Comparison of ENCODE assay signal across 1 cellular context in the genomic region with DNA sequence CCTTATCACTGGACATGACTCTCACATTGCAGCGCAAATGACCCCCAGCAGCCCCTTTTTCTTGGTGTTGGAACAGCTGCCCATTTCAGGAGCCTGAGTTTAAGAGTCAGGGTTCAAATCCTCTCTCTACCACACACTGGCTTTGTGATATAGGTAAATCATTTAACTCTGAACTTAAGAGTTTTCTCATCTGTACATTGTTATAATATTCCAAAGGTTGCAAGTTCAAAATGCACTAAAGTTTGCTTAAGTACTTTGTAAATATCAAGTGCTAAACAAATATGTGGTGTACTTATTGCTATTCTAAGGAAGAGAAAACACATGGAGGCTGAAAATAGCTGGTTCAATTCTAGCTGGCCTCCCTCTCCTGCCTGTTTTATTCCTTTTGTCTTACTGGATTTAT.
TF ChIP-seq lines count a peak whose summit lies in the region.

No MANE protein-coding gene starts in this region.

TF ChIP-seq in HepG2, 621 proteins besides CTCF, POLR2A, EP300 and RAD21 (continued from another document and continues in another):
- TF ChIP-seq ZSCAN29 (CRISPR knock-in tag; conservative IDR thresholded peaks at IDR 0.05) (no peak), FOSL2 (CRISPR knock-in tag; IDR thresholded peaks at IDR 0.05) (no peak), ZNF674 (CRISPR knock-in tag; IDR thresholded peaks at IDR 0.05; ENCODE audit: low read depth) (no peak), HNF4A (CRISPR knock-in tag; IDR thresholded peaks at IDR 0.05) (peak; percentile 71), SOX13 (IDR thresholded peaks at IDR 0.05) (no peak), SOX13 (CRISPR knock-in tag; conservative IDR thresholded peaks at IDR 0.05 in 1 of 2, IDR thresholded peaks at IDR 0.05 in 1 of 2) (peak in 1 of 2 experiments; percentile 86; a peak in 2 of 4 replicates), NCOA2 (CRISPR knock-in tag; IDR thresholded peaks at IDR 0.05) (peak; percentile 73), TCF7 (IDR thresholded peaks at IDR 0.05; ENCODE audit: low read depth) (peak; percentile 57; the same call in 1 of the 2 replicates), YEATS2 (CRISPR knock-in tag; IDR thresholded peaks at IDR 0.05; ENCODE audit: borderline replicate concordance) (no peak), BHLHE40 (IDR thresholded peaks at IDR 0.05; ENCODE audit: low read length) (no peak), ARNT2 (CRISPR knock-in tag; IDR thresholded peaks at IDR 0.05; ENCODE audit: low read depth) (no peak), NRL (CRISPR knock-in tag; IDR thresholded peaks at IDR 0.05; ENCODE audit: borderline replicate concordance) (no peak), RBM39 (IDR thresholded peaks at IDR 0.05; ENCODE audit: low read depth, low read length, poor library complexity, severe bottlenecking) (no peak), FOXA1 (IDR thresholded peaks at IDR 0.05) (peak; percentile 90), FOXA1 (CRISPR knock-in tag; IDR thresholded peaks at IDR 0.05) (peak; percentile 80), ZNF337 (CRISPR knock-in tag; IDR thresholded peaks at IDR 0.05; ENCODE audit: borderline replicate concordance, low read depth) (no peak), U2AF1 (optimal IDR thresholded peaks at IDR 0.05; ENCODE audit: low read depth, low read length) (no peak), ZSCAN20 (CRISPR knock-in tag; IDR thresholded peaks at IDR 0.05; ENCODE audit: borderline replicate concordance) (no peak), FOXJ3 (CRISPR knock-in tag; IDR thresholded peaks at IDR 0.05; ENCODE audit: borderline replicate concordance) (peak; percentile 74; the same call in 1 of the 2 replicates), ZNF329 (CRISPR knock-in tag; IDR thresholded peaks at IDR 0.05; ENCODE audit: low read depth) (no peak), ZNF670 (CRISPR knock-in tag; IDR thresholded peaks at IDR 0.05; ENCODE audit: borderline replicate concordance) (no peak), MEF2D (CRISPR knock-in tag; IDR thresholded peaks at IDR 0.05) (peak; percentile 96), NFIC (IDR thresholded peaks at IDR 0.05; ENCODE audit: low read length) (peak; percentile 77; the same call in 1 of the 2 replicates), POLR2AphosphoS2 (IDR thresholded peaks at IDR 0.05; ENCODE audit: low read depth, low read length) (no peak), PHF21A (CRISPR knock-in tag; IDR thresholded peaks at IDR 0.05) (peak; percentile 55), MYC (CRISPR knock-in tag; IDR thresholded peaks at IDR 0.05; ENCODE audit: borderline replicate concordance) (no peak), ZNF761 (CRISPR knock-in tag; conservative IDR thresholded peaks at IDR 0.05) (no peak), ZC3H13 (CRISPR knock-in tag; IDR thresholded peaks at IDR 0.05) (no peak), ZNF619 (CRISPR knock-in tag; IDR thresholded peaks at IDR 0.05) (no peak), ZNF24 (IDR thresholded peaks at IDR 0.05) (no peak), ZNF878 (CRISPR knock-in tag; IDR thresholded peaks at IDR 0.05) (0 out of 2 replicates have a peak, but pooled peaks have one; percentile 41), ZNF850 (CRISPR knock-in tag; conservative IDR thresholded peaks at IDR 0.05) (no peak), MED1 (CRISPR knock-in tag; IDR thresholded peaks at IDR 0.05) (peak; percentile 71)
- TF ChIP-seq, protein P1, sequence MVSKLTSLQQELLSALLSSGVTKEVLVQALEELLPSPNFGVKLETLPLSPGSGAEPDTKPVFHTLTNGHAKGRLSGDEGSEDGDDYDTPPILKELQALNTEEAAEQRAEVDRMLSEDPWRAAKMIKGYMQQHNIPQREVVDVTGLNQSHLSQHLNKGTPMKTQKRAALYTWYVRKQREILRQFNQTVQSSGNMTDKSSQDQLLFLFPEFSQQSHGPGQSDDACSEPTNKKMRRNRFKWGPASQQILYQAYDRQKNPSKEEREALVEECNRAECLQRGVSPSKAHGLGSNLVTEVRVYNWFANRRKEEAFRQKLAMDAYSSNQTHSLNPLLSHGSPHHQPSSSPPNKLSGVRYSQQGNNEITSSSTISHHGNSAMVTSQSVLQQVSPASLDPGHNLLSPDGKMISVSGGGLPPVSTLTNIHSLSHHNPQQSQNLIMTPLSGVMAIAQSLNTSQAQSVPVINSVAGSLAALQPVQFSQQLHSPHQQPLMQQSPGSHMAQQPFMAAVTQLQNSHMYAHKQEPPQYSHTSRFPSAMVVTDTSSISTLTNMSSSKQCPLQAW (CRISPR knock-in tag; IDR thresholded peaks at IDR 0.05) = no peak; the same call in 1 of the 2 replicates
- TF ChIP-seq, protein P2, sequence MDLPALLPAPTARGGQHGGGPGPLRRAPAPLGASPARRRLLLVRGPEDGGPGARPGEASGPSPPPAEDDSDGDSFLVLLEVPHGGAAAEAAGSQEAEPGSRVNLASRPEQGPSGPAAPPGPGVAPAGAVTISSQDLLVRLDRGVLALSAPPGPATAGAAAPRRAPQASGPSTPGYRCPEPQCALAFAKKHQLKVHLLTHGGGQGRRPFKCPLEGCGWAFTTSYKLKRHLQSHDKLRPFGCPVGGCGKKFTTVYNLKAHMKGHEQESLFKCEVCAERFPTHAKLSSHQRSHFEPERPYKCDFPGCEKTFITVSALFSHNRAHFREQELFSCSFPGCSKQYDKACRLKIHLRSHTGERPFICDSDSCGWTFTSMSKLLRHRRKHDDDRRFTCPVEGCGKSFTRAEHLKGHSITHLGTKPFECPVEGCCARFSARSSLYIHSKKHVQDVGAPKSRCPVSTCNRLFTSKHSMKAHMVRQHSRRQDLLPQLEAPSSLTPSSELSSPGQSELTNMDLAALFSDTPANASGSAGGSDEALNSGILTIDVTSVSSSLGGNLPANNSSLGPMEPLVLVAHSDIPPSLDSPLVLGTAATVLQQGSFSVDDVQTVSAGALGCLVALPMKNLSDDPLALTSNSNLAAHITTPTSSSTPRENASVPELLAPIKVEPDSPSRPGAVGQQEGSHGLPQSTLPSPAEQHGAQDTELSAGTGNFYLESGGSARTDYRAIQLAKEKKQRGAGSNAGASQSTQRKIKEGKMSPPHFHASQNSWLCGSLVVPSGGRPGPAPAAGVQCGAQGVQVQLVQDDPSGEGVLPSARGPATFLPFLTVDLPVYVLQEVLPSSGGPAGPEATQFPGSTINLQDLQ (CRISPR knock-in tag; IDR thresholded peaks at IDR 0.05) = no peak
- TF ChIP-seq, protein P3, sequence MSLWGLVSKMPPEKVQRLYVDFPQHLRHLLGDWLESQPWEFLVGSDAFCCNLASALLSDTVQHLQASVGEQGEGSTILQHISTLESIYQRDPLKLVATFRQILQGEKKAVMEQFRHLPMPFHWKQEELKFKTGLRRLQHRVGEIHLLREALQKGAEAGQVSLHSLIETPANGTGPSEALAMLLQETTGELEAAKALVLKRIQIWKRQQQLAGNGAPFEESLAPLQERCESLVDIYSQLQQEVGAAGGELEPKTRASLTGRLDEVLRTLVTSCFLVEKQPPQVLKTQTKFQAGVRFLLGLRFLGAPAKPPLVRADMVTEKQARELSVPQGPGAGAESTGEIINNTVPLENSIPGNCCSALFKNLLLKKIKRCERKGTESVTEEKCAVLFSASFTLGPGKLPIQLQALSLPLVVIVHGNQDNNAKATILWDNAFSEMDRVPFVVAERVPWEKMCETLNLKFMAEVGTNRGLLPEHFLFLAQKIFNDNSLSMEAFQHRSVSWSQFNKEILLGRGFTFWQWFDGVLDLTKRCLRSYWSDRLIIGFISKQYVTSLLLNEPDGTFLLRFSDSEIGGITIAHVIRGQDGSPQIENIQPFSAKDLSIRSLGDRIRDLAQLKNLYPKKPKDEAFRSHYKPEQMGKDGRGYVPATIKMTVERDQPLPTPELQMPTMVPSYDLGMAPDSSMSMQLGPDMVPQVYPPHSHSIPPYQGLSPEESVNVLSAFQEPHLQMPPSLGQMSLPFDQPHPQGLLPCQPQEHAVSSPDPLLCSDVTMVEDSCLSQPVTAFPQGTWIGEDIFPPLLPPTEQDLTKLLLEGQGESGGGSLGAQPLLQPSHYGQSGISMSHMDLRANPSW (CRISPR knock-in tag; IDR thresholded peaks at IDR 0.05; ENCODE audit: borderline replicate concordance) = no peak
- TF ChIP-seq, protein P4, sequence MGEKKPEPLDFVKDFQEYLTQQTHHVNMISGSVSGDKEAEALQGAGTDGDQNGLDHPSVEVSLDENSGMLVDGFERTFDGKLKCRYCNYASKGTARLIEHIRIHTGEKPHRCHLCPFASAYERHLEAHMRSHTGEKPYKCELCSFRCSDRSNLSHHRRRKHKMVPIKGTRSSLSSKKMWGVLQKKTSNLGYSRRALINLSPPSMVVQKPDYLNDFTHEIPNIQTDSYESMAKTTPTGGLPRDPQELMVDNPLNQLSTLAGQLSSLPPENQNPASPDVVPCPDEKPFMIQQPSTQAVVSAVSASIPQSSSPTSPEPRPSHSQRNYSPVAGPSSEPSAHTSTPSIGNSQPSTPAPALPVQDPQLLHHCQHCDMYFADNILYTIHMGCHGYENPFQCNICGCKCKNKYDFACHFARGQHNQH (CRISPR knock-in tag; IDR thresholded peaks at IDR 0.05) = no peak
- TF ChIP-seq, protein P5, sequence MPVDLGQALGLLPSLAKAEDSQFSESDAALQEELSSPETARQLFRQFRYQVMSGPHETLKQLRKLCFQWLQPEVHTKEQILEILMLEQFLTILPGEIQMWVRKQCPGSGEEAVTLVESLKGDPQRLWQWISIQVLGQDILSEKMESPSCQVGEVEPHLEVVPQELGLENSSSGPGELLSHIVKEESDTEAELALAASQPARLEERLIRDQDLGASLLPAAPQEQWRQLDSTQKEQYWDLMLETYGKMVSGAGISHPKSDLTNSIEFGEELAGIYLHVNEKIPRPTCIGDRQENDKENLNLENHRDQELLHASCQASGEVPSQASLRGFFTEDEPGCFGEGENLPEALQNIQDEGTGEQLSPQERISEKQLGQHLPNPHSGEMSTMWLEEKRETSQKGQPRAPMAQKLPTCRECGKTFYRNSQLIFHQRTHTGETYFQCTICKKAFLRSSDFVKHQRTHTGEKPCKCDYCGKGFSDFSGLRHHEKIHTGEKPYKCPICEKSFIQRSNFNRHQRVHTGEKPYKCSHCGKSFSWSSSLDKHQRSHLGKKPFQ (CRISPR knock-in tag; IDR thresholded peaks at IDR 0.05; ENCODE audit: insufficient replicate concordance) = no peak
- TF ChIP-seq, protein P6, sequence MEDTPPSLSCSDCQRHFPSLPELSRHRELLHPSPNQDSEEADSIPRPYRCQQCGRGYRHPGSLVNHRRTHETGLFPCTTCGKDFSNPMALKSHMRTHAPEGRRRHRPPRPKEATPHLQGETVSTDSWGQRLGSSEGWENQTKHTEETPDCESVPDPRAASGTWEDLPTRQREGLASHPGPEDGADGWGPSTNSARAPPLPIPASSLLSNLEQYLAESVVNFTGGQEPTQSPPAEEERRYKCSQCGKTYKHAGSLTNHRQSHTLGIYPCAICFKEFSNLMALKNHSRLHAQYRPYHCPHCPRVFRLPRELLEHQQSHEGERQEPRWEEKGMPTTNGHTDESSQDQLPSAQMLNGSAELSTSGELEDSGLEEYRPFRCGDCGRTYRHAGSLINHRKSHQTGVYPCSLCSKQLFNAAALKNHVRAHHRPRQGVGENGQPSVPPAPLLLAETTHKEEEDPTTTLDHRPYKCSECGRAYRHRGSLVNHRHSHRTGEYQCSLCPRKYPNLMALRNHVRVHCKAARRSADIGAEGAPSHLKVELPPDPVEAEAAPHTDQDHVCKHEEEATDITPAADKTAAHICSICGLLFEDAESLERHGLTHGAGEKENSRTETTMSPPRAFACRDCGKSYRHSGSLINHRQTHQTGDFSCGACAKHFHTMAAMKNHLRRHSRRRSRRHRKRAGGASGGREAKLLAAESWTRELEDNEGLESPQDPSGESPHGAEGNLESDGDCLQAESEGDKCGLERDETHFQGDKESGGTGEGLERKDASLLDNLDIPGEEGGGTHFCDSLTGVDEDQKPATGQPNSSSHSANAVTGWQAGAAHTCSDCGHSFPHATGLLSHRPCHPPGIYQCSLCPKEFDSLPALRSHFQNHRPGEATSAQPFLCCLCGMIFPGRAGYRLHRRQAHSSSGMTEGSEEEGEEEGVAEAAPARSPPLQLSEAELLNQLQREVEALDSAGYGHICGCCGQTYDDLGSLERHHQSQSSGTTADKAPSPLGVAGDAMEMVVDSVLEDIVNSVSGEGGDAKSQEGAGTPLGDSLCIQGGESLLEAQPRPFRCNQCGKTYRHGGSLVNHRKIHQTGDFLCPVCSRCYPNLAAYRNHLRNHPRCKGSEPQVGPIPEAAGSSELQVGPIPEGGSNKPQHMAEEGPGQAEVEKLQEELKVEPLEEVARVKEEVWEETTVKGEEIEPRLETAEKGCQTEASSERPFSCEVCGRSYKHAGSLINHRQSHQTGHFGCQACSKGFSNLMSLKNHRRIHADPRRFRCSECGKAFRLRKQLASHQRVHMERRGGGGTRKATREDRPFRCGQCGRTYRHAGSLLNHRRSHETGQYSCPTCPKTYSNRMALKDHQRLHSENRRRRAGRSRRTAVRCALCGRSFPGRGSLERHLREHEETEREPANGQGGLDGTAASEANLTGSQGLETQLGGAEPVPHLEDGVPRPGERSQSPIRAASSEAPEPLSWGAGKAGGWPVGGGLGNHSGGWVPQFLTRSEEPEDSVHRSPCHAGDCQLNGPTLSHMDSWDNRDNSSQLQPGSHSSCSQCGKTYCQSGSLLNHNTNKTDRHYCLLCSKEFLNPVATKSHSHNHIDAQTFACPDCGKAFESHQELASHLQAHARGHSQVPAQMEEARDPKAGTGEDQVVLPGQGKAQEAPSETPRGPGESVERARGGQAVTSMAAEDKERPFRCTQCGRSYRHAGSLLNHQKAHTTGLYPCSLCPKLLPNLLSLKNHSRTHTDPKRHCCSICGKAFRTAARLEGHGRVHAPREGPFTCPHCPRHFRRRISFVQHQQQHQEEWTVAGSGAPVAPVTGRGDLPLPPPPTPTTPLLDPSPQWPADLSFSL (CRISPR knock-in tag; IDR thresholded peaks at IDR 0.05) = no peak
- TF ChIP-seq, protein P7, sequence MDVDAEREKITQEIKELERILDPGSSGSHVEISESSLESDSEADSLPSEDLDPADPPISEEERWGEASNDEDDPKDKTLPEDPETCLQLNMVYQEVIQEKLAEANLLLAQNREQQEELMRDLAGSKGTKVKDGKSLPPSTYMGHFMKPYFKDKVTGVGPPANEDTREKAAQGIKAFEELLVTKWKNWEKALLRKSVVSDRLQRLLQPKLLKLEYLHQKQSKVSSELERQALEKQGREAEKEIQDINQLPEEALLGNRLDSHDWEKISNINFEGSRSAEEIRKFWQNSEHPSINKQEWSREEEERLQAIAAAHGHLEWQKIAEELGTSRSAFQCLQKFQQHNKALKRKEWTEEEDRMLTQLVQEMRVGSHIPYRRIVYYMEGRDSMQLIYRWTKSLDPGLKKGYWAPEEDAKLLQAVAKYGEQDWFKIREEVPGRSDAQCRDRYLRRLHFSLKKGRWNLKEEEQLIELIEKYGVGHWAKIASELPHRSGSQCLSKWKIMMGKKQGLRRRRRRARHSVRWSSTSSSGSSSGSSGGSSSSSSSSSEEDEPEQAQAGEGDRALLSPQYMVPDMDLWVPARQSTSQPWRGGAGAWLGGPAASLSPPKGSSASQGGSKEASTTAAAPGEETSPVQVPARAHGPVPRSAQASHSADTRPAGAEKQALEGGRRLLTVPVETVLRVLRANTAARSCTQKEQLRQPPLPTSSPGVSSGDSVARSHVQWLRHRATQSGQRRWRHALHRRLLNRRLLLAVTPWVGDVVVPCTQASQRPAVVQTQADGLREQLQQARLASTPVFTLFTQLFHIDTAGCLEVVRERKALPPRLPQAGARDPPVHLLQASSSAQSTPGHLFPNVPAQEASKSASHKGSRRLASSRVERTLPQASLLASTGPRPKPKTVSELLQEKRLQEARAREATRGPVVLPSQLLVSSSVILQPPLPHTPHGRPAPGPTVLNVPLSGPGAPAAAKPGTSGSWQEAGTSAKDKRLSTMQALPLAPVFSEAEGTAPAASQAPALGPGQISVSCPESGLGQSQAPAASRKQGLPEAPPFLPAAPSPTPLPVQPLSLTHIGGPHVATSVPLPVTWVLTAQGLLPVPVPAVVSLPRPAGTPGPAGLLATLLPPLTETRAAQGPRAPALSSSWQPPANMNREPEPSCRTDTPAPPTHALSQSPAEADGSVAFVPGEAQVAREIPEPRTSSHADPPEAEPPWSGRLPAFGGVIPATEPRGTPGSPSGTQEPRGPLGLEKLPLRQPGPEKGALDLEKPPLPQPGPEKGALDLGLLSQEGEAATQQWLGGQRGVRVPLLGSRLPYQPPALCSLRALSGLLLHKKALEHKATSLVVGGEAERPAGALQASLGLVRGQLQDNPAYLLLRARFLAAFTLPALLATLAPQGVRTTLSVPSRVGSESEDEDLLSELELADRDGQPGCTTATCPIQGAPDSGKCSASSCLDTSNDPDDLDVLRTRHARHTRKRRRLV (CRISPR knock-in tag; IDR thresholded peaks at IDR 0.05) = no peak
